8 cellular contexts compared by ENCODE assay signal in the genomic region with DNA sequence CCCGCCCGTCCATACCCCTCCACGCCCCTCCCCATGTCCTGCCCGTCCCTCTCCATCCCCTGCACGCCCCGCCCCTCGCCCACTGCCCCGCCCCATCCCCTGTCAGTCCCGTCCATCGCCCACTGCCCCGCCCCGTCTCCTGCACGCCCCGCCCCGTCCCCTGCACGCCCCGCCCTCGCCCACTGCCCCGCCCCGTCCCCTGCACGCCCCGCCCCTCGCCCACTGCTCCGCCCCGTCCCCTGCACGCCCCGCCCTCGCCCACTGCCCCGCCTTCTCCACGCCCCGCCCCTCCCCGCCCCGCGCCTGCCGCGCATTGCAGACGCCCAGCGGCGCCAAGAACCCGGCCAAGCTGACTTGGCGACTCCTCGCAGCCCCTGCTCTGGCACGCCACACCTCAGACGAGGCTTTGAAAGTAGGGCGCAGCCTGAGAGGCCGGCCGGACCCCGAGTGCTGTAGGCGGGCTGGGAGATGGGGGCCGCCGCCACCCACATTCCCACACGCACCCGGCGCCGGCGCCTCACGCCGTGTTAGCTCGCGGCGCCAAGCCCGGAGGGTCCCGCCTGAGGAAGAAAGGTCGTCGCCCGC. TPM values are rescaled to one million over a fixed set of nuclear protein-coding genes. Genes with fewer than 3 reads are reported as not detected.
A peak's percentile ranks its signal among the peaks of the same experiment; 100 is the strongest.
DNase-seq lines count a peak whose midpoint lies in the region; ATAC-seq, FAIRE-seq and TF ChIP-seq lines count a peak whose summit lies in the region.

A gene (plus strand): TSS at position 316 of the 585 bp plus-strand sequence. CDS start 2,410 bp downstream, outside the sequence.

- H3K27me3 Mint-ChIP-seq in stimulated activated naive CD8-positive, alpha-beta T cell treated with anti-CD3 and anti-CD28 coated beads, Interleukin-15, amount 100 ng/mL, for 72 hours = peaks cover 21% of the 10 kb centered on the region

- peaks cover 10% of the 10 kb centered on the region for H3K4me1 Mint-ChIP-seq in stimulated activated naive CD8-positive, alpha-beta T cell treated with anti-CD3 and anti-CD28 coated beads, Interleukin-15, amount 100 ng/mL, for 72 hours

- no peaks in the 10 kb centered on the region for H3K36me3 ChIP-seq in BJ (ENCODE audit: control insufficient read depth, insufficient read depth, low read length)
- no peaks in the 10 kb centered on the region for H3K36me3 ChIP-seq in HAP-1 (replicated peaks)
- H3K36me3 ChIP-seq in RWPE2 (ENCODE audit: low read depth) = no peaks in the 10 kb centered on the region
- no peaks in the 10 kb centered on the region for H3K36me3 ChIP-seq in neutrophil

- in situ Hi-C loops in HAP-1 (cut with MboI; ENCODE audit: low sequenced_read_pairs) = no loop called here

- H3K27me3 ChIP-seq in BJ (ENCODE audit: control insufficient read depth, insufficient read depth, low read length) (peaks cover 2% of the 10 kb centered on the region; the same call in 1 of the 2 replicates), HAP-1 (ENCODE audit: low read depth) (peaks cover 47% of the 10 kb centered on the region), RWPE2 (ENCODE audit: insufficient read depth, poor library complexity, severe bottlenecking) (peaks cover 41% of the 10 kb centered on the region), neutrophil (peaks cover 79% of the 10 kb centered on the region)

- POLR2A ChIA-PET in BJ (lab: Charles Lee) = no interaction called here

- TF ChIP-seq CTCF in BJ (IDR thresholded peaks at IDR 0.05; ENCODE audit: insufficient read depth, low read depth, low read length) (no peak), RWPE2 (IDR thresholded peaks at IDR 0.05; ENCODE audit: poor library complexity, severe bottlenecking) (no peak), neutrophil (IDR thresholded peaks at IDR 0.05) (no peak)

- DNase-seq in BJ (ENCODE audit: low read depth) (no peak), HAP-1 (ENCODE audit: low spot score in 2 of 2) (peak; percentile 49 to 94), RWPE2 (ENCODE audit: low spot score) (peak; percentile 90), frontal cortex (ENCODE audit: low spot score in 2 of 2) (peak; percentile 77 to 92)
- peak; percentile 71 for DNase-seq in activated naive CD4-positive, alpha-beta T cell treated with Interleukin-2 at 50 U/mL for 16 hours
- DNase-seq in stimulated activated naive CD8-positive, alpha-beta T cell treated with anti-CD3 and anti-CD28 coated beads, Interleukin-15, amount 100 ng/mL, for 72 hours = peak; percentile 76 to 77

- peak; percentile 71 for ATAC-seq in RWPE2 (ENCODE audit: low read depth)
- ATAC-seq in stimulated activated naive CD8-positive, alpha-beta T cell treated with anti-CD3 and anti-CD28 coated beads, Interleukin-15, amount 100 ng/mL, for 72 hours = peak; percentile 86
- no peak for ATAC-seq in GM21786 (IDR thresholded peaks at IDR 0.05; ENCODE audit: unreplicated experiment)

- H3K27ac ChIP-seq in RWPE2 (ENCODE audit: poor library complexity, severe bottlenecking) (no peak within 1 kb of the TSS), neutrophil (no peak within 1 kb of the TSS)

- H3K27ac Mint-ChIP-seq in stimulated activated naive CD8-positive, alpha-beta T cell treated with anti-CD3 and anti-CD28 coated beads, Interleukin-15, amount 100 ng/mL, for 72 hours = peak within 1 kb of the TSS in 1 of 2 donors; percentile 48

- H3K9me3 Mint-ChIP-seq in stimulated activated naive CD8-positive, alpha-beta T cell treated with anti-CD3 and anti-CD28 coated beads, Interleukin-15, amount 100 ng/mL, for 72 hours = peaks cover 0 to 15% of the 10 kb centered on the region in 2 donors

- peak within 1 kb of the TSS; percentile 80 for H3K4me3 ChIP-seq in BJ (ENCODE audit: low read depth, low read length)
- H3K4me3 ChIP-seq in HAP-1 = peak within 1 kb of the TSS; percentile 38
- peak within 1 kb of the TSS; percentile 46 for H3K4me3 ChIP-seq in RWPE2 (ENCODE audit: severe bottlenecking)
- peak within 1 kb of the TSS; percentile 50 to 62 for H3K4me3 ChIP-seq in neutrophil (ENCODE audit: low read depth in 1 of 2, low read length in 1 of 2)

- no peak for FAIRE-seq in frontal cortex (lab: Jason Lieb, UNC)

- peaks cover 3% of the 10 kb centered on the region; the same call in 1 of the 2 replicates for H3K4me1 ChIP-seq in HAP-1
- H3K4me1 ChIP-seq in RWPE2 (ENCODE audit: insufficient read depth, poor library complexity, severe bottlenecking) = no peaks in the 10 kb centered on the region
- H3K4me1 ChIP-seq in neutrophil (ENCODE audit: control insufficient read depth in 1 of 2, insufficient read depth in 1 of 2, low read depth in 1 of 2, low read length in 1 of 2) = peaks cover 5 to 14% of the 10 kb centered on the region in 2 experiments

- H3K9me3 ChIP-seq in HAP-1 (no peaks in the 10 kb centered on the region), RWPE2 (ENCODE audit: severe bottlenecking) (no peaks in the 10 kb centered on the region), neutrophil (no peaks in the 10 kb centered on the region)

- peak within 1 kb of the TSS; percentile 80 to 90 for H3K4me3 Mint-ChIP-seq in stimulated activated naive CD8-positive, alpha-beta T cell treated with anti-CD3 and anti-CD28 coated beads, Interleukin-15, amount 100 ng/mL, for 72 hours

- CTCF ChIA-PET in BJ (lab: Yijun Ruan, JAX) = interaction anchor here (0.8 to 1.7 kb wide), 6 partner anchors 12 to 1296 kb away, joined by 3 to 5 read pairs (median 3); no protein-coding TSS in a partner anchor

RNA-seq across cellular contexts. Expression of the gene that starts here (rescaled TPM):
- 0.06 and 0.18 TPM in 2 replicates for polyA plus RNA-seq in BJ (2011; rRNA removed)
- polyA minus RNA-seq in BJ (2011; rRNA and poly(A)+ RNA removed) = 0.51 TPM in 1 of 2 replicates, not detected in the other
- total RNA-seq in frontal cortex = under 0.01 TPM

Comparison
In these comparisons a context has a peak if more than half of its experiments do, and no peak if none do; other contexts are left out.
1. Peak in DNase-seq in frontal cortex; RNA of the gene not detected or under 1 TPM.